In the genomic region with DNA sequence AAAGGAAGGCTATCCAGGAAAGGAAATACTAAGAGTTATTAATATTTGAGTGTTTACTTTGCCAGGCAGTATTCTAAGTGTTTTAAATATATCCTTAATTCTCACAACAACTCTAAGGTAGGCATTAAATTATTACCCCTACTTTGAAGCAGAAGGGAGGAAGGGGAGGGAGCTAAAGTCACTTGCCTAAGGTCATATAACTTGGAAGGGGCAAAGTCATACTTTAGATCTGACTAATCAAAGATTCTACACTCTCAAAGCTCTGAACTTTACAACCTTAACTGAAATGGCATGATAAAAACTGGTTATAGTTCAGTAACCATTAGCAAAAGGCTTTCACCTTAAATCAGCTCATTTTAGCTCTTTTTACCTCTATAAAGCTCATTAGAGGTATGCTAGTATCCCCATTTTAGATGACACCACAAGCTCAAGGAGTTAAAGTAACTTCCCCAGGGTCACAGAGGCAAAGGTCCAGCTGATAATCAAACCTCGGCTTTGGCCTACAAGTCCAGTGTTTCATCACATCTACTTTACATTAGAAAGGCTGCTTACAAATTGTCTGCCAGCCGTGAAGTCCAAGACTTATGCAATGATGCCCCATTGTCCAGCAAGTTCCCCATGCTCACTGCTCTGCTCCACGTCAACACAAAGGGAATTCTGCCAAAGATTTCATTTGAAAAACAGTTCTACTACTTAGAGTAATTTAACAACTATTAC, we compare ENCODE assay signal across 10 cellular contexts.
DNase-seq lines count a peak whose midpoint lies in the region; ATAC-seq and TF ChIP-seq lines count a peak whose summit lies in the region.
"Had no signal": no experiment of that assay in that cellular context is flagged by ENCODE, and none has a peak within 500 bp of the region (broad histone marks: within the 10 kb centered on the region; RNA-seq: fewer than 3 reads in every experiment).

No MANE protein-coding gene starts in this region.

- H3K27ac ChIP-seq in SK-N-SH (ENCODE audit: low read depth in 2 of 2, low read length in 1 of 2) = 0 out of 4 replicates have a peak overlapping the region, but pooled peaks of 1 of the 2 experiments have one; percentile 5
- H3K27ac ChIP-seq in foreskin keratinocyte = no peak overlapping the region

- H3K4me1 ChIP-seq in SK-N-SH (ENCODE audit: control insufficient read depth in 1 of 2, insufficient read depth in 2 of 2, low read depth in 1 of 2, low read length in 1 of 2) (peaks cover 0 to 32% of the 10 kb centered on the region in 2 experiments; a peak in 3 of 4 replicates), foreskin keratinocyte (peaks cover 8% of the 10 kb centered on the region)

- H3K27me3 ChIP-seq in BJ (ENCODE audit: control insufficient read depth, insufficient read depth, low read length) = no peaks in the 10 kb centered on the region
- no peaks in the 10 kb centered on the region for H3K27me3 ChIP-seq in SK-N-SH (ENCODE audit: insufficient read depth)
- no peaks in the 10 kb centered on the region for H3K27me3 ChIP-seq in foreskin keratinocyte

- CTCF ChIA-PET in BJ (lab: Yijun Ruan, JAX) = interaction anchor here (0.7 to 2.2 kb wide), 3 partner anchors 12 to 14 kb away, joined by 3 to 10 read pairs (median 3); no protein-coding TSS in a partner anchor
- CTCF ChIA-PET in SK-N-SH (lab: Yijun Ruan, JAX) = interaction anchor here (0.8 to 1.8 kb wide), 2 partner anchors 10 to 183 kb away, joined by 3 to 5 read pairs; no protein-coding TSS in a partner anchor

- peaks cover 99% of the 10 kb centered on the region for H3K79me2 ChIP-seq in SK-N-SH (ENCODE audit: insufficient read depth)

- H3K36me3 ChIP-seq in BJ (ENCODE audit: control insufficient read depth, insufficient read depth, low read length) = no peaks in the 10 kb centered on the region
- peaks cover 0 to 9% of the 10 kb centered on the region in 2 experiments for H3K36me3 ChIP-seq in SK-N-SH (replicated peaks in 1 of 2; ENCODE audit: control insufficient read depth in 1 of 2, insufficient read depth in 2 of 2, low read length in 1 of 2)

- H3K4me3 ChIP-seq in BJ (ENCODE audit: low read depth, low read length) (no peak overlapping the region), SK-N-SH (ENCODE audit: low read depth in 2 of 2, low read length in 1 of 2) (no peak overlapping the region)

- POLR2A ChIA-PET in BJ (lab: Charles Lee) (no interaction called here), SK-N-SH (lab: Yijun Ruan, JAX) (no interaction called here)

- DNase-seq in BJ (ENCODE audit: low read depth) = peak; percentile 13
- DNase-seq in SK-N-SH = no peak
- DNase-seq in foreskin keratinocyte = no peak
- DNase-seq in omental fat pad (ENCODE audit: low spot score) = no peak
- DNase-seq in NCI-H446 (lab: John Stamatoyannopoulos, UW) = no peak
- DNase-seq in stimulated activated CD4-positive, alpha-beta T cell treated with anti-CD3 and anti-CD28 coated beads, Interleukin-12 subunit alpha, Interleukin-12 subunit beta, amount 100 ng/mL, for 4 hours = no peak
- no peak for DNase-seq in inferior parietal cortex (ENCODE audit: extremely low spot score)
- DNase-seq in activated naive CD4-positive, alpha-beta T cell treated with anti-CD3 and anti-CD28 coated beads, Interleukin-2, amount 50 U/mL, for 16 hours = no peak
- DNase-seq: activated naive CD4-positive, alpha-beta T cell treated with Interleukin-2 at 50 U/mL for 16 hours; T-helper 1 cell had no signal

- H3K4me2 ChIP-seq in SK-N-SH = 0 out of 2 replicates have a peak overlapping the region, but pooled peaks have one; percentile 5

- H3F3A ChIP-seq in SK-N-SH (replicated peaks; ENCODE audit: insufficient read depth) = peaks cover 11% of the 10 kb centered on the region

- no peaks in the 10 kb centered on the region for H3K9me2 ChIP-seq in SK-N-SH

- H2AFZ ChIP-seq in SK-N-SH (ENCODE audit: low read depth) = no peak overlapping the region

- H3K9ac ChIP-seq in SK-N-SH = no peak overlapping the region

- 82% methylated on average over 3 of the region's 3 CpGs for WGBS in SK-N-SH (ENCODE audit: low lambda C conversion rate)

- TF ChIP-seq CTCF in BJ (IDR thresholded peaks at IDR 0.05; ENCODE audit: insufficient read depth, low read depth, low read length) (no peak), SK-N-SH (IDR thresholded peaks at IDR 0.05) (no peak), foreskin keratinocyte (conservative IDR thresholded peaks at IDR 0.05) (no peak), omental fat pad (IDR thresholded peaks at IDR 0.05) (no peak)

- TF ChIP-seq EP300 in SK-N-SH (IDR thresholded peaks at IDR 0.05; ENCODE audit: borderline replicate concordance in 1 of 2, low read depth in 1 of 2, low read length in 1 of 2) = no peak

- peak; percentile 52 for ATAC-seq in foreskin keratinocyte
- peak; percentile 80 for ATAC-seq in omental fat pad (ENCODE audit: low FRiP score)

- H3K9me3 ChIP-seq in SK-N-SH = no peaks in the 10 kb centered on the region

- peaks cover 98% of the 10 kb centered on the region for H4K20me1 ChIP-seq in SK-N-SH (ENCODE audit: insufficient read depth)

- TF ChIP-seq RAD21 in SK-N-SH (IDR thresholded peaks at IDR 0.05; ENCODE audit: low read length) = no peak

TF ChIP-seq in SK-N-SH, 30 proteins besides CTCF, POLR2A, EP300 and RAD21 (continues in another document):
- TF ChIP-seq FOSL2 (IDR thresholded peaks at IDR 0.05; ENCODE audit: borderline replicate concordance, low read depth) (no peak), SIN3A (IDR thresholded peaks at IDR 0.05; ENCODE audit: borderline replicate concordance, low read depth, low read length) (no peak), GATA2 (CRISPR knock-in tag; IDR thresholded peaks at IDR 0.05) (no peak), EZH2phosphoT487 (IDR thresholded peaks at IDR 0.05; ENCODE audit: borderline replicate concordance, low read depth) (no peak), SMC3 (IDR thresholded peaks at IDR 0.05; ENCODE audit: low read depth, low read length) (no peak), TAF1 (IDR thresholded peaks at IDR 0.05; ENCODE audit: borderline replicate concordance, low read depth, low read length) (no peak), FOXM1 (IDR thresholded peaks at IDR 0.05; ENCODE audit: low read depth) (no peak), RXRA (IDR thresholded peaks at IDR 0.05; ENCODE audit: borderline replicate concordance, low read depth) (no peak), NFIC (IDR thresholded peaks at IDR 0.05; ENCODE audit: borderline replicate concordance) (no peak), YY1 (IDR thresholded peaks at IDR 0.05; ENCODE audit: low read depth) (no peak), CHD2 (IDR thresholded peaks at IDR 0.05; ENCODE audit: low read length, partially characterized antibody) (no peak), TCF12 (IDR thresholded peaks at IDR 0.05) (no peak)
- TF ChIP-seq, protein P1, sequence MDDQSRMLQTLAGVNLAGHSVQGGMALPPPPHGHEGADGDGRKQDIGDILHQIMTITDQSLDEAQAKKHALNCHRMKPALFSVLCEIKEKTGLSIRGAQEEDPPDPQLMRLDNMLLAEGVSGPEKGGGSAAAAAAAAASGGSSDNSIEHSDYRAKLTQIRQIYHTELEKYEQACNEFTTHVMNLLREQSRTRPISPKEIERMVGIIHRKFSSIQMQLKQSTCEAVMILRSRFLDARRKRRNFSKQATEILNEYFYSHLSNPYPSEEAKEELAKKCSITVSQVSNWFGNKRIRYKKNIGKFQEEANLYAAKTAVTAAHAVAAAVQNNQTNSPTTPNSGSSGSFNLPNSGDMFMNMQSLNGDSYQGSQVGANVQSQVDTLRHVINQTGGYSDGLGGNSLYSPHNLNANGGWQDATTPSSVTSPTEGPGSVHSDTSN (IDR thresholded peaks at IDR 0.05) = no peak
- TF ChIP-seq, protein P2, sequence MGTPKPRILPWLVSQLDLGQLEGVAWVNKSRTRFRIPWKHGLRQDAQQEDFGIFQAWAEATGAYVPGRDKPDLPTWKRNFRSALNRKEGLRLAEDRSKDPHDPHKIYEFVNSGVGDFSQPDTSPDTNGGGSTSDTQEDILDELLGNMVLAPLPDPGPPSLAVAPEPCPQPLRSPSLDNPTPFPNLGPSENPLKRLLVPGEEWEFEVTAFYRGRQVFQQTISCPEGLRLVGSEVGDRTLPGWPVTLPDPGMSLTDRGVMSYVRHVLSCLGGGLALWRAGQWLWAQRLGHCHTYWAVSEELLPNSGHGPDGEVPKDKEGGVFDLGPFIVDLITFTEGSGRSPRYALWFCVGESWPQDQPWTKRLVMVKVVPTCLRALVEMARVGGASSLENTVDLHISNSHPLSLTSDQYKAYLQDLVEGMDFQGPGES (IDR thresholded peaks at IDR 0.05; ENCODE audit: low read depth, low read length) = no peak
- TF ChIP-seq, protein P3, sequence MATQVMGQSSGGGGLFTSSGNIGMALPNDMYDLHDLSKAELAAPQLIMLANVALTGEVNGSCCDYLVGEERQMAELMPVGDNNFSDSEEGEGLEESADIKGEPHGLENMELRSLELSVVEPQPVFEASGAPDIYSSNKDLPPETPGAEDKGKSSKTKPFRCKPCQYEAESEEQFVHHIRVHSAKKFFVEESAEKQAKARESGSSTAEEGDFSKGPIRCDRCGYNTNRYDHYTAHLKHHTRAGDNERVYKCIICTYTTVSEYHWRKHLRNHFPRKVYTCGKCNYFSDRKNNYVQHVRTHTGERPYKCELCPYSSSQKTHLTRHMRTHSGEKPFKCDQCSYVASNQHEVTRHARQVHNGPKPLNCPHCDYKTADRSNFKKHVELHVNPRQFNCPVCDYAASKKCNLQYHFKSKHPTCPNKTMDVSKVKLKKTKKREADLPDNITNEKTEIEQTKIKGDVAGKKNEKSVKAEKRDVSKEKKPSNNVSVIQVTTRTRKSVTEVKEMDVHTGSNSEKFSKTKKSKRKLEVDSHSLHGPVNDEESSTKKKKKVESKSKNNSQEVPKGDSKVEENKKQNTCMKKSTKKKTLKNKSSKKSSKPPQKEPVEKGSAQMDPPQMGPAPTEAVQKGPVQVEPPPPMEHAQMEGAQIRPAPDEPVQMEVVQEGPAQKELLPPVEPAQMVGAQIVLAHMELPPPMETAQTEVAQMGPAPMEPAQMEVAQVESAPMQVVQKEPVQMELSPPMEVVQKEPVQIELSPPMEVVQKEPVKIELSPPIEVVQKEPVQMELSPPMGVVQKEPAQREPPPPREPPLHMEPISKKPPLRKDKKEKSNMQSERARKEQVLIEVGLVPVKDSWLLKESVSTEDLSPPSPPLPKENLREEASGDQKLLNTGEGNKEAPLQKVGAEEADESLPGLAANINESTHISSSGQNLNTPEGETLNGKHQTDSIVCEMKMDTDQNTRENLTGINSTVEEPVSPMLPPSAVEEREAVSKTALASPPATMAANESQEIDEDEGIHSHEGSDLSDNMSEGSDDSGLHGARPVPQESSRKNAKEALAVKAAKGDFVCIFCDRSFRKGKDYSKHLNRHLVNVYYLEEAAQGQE (IDR thresholded peaks at IDR 0.05; ENCODE audit: low read depth, low read length) = no peak
- TF ChIP-seq, protein P4, sequence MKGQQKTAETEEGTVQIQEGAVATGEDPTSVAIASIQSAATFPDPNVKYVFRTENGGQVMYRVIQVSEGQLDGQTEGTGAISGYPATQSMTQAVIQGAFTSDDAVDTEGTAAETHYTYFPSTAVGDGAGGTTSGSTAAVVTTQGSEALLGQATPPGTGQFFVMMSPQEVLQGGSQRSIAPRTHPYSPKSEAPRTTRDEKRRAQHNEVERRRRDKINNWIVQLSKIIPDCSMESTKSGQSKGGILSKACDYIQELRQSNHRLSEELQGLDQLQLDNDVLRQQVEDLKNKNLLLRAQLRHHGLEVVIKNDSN (IDR thresholded peaks at IDR 0.05; ENCODE audit: borderline replicate concordance, low read depth) = no peak
